1 cellular context compared by ENCODE assay signal in genomic region chr7:7795736-7796135, GRCh38.
TF ChIP-seq lines count a peak whose summit lies in the region.

No MANE protein-coding gene starts in this region.

TF ChIP-seq in HEK293, 187 proteins besides CTCF, POLR2A, EP300 and RAD21 (continued from another document):
- TF ChIP-seq ZNF19 (tag by site-specific recombination; IDR thresholded peaks at IDR 0.05; ENCODE audit: low read depth) (no peak), EGR2 (tag by site-specific recombination; IDR thresholded peaks at IDR 0.05; ENCODE audit: low read depth) (no peak), OSR2 (tag by site-specific recombination; IDR thresholded peaks at IDR 0.05) (peak; percentile 70), ZNF843 (tag by site-specific recombination; IDR thresholded peaks at IDR 0.05) (peak; percentile 50; the same call in 1 of the 2 replicates), ZNF768 (tag by site-specific recombination; IDR thresholded peaks at IDR 0.05) (no peak), ZIC2 (tag by site-specific recombination; IDR thresholded peaks at IDR 0.05) (peak; percentile 79), HIC1 (tag by site-specific recombination; IDR thresholded peaks at IDR 0.05) (peak; percentile 62)
